ENCODE assay signal across 7 cellular contexts in the genomic region with DNA sequence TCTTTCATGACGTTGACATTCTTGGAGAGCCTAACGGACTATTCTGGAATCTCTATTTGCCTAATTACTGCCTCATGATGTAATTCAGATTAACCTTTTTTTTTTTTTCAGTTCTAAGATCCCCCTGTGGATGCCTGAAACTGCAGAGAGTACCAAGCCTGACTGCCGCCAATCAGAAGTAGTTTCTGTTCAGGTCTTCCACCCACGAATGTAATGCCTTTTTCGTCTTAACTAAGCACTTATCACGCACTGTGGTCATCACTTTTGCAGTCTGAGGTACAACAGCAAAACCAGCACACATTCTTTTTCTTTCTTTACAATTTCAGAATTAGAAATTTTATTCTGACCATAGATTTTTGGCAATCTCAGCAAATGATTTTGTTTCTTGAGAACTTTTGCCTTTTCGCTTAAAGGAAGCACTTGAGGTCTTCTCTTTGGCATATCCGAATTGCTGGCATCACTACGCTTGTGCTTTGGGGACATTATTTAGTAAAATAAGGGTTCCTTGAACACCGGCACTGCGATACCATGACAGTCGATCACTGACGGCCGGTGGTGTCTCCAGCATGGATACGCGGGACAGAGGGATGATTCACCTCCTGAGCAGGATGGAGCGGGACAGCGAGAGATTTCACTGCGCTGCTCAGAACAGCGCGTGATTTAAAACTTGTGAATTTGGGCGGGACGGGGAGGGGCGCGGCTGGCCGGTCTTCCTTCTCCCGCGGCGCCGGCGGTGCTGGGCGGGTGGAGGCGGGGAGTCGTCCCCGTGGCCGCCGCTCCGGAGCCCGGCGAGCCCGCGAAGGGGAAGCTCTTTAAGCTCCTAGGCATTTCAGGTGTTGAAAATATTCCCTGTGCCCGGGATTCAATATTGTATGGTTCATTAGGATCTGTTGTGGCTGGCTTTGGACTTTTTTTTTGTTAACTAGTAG. TPM values are rescaled to one million over a fixed set of nuclear protein-coding genes. Genes with fewer than 3 reads are reported as not detected.
A peak's percentile ranks its signal among the peaks of the same experiment; 100 is the strongest.
DNase-seq lines count a peak whose midpoint lies in the region; ATAC-seq, FAIRE-seq and TF ChIP-seq lines count a peak whose summit lies in the region.

No MANE protein-coding gene starts in this region.

- peaks cover 38% of the 10 kb centered on the region for H3K27me3 ChIP-seq in neural progenitor cell

- H3K27ac Mint-ChIP-seq in activated CD4-positive, alpha-beta memory T cell treated with anti-CD3 and anti-CD28 coated beads for 36 hours, result peak overlapping the region; percentile 82
- peak overlapping the region; percentile 73 for H3K27ac Mint-ChIP-seq in neural progenitor cell

- POLR2A ChIA-PET in activated CD4-positive, alpha-beta memory T cell treated with anti-CD3 and anti-CD28 coated beads for 36 hours (lab: Charles Lee), result interaction anchor here (0.5 to 1.8 kb wide), 5 partner anchors 13 to 97 kb away, joined by 3 to 7 read pairs (median 3); no protein-coding TSS in a partner anchor

- peaks cover 2% of the 10 kb centered on the region for H3K36me3 Mint-ChIP-seq in activated CD4-positive, alpha-beta memory T cell treated with anti-CD3 and anti-CD28 coated beads for 36 hours
- H3K36me3 Mint-ChIP-seq in neural progenitor cell, result no peaks in the 10 kb centered on the region

- peak overlapping the region; percentile 90 for H3K4me2 ChIP-seq in neural progenitor cell

- H3K4me3 ChIP-seq in GM12865 (ENCODE audit: low read depth, low read length) (peak overlapping the region; percentile 81), fibroblast of mammary gland (ENCODE audit: control insufficient read depth, low read depth, low read length) (peak overlapping the region; percentile 44), neural progenitor cell (peak overlapping the region; percentile 48)

- peaks cover 23% of the 10 kb centered on the region for H3F3A ChIP-seq in neural progenitor cell (ENCODE audit: low read depth)

- no peaks in the 10 kb centered on the region for H3K36me3 ChIP-seq in neural progenitor cell

- CTCF ChIA-PET in activated CD4-positive, alpha-beta memory T cell treated with anti-CD3 and anti-CD28 coated beads for 36 hours (lab: Charles Lee), result interaction anchor here (0.7 to 2.4 kb wide), 8 partner anchors 10 to 501 kb away, joined by 3 to 15 read pairs (median 3); no protein-coding TSS in a partner anchor

- H3K27ac ChIP-seq in neural progenitor cell, result no peak overlapping the region

- H3K4me1 ChIP-seq in neural progenitor cell, result peaks cover 10% of the 10 kb centered on the region

- H3K9me3 Mint-ChIP-seq in activated CD4-positive, alpha-beta memory T cell treated with anti-CD3 and anti-CD28 coated beads for 36 hours, result no peaks in the 10 kb centered on the region
- H3K9me3 Mint-ChIP-seq in neural progenitor cell, result peaks cover 2% of the 10 kb centered on the region

- H3K9ac ChIP-seq in neural progenitor cell, result no peak overlapping the region

- DNase-seq in GM12865 (ENCODE audit: low read depth) (peak; percentile 96), HTR-8/SVneo (ENCODE audit: insufficient read length, low spot score) (peak; percentile 56), fibroblast of mammary gland (ENCODE audit: low read depth) (peak; percentile 69), neural progenitor cell (ENCODE audit: low spot score) (peak; percentile 73), G401 (ENCODE audit: low spot score) (no peak)
- peak; percentile 65 for DNase-seq in activated CD4-positive, alpha-beta memory T cell treated with anti-CD3 and anti-CD28 coated beads for 36 hours

- peak; percentile 70 for ATAC-seq in GM21529 (IDR thresholded peaks at IDR 0.05; ENCODE audit: unreplicated experiment)

- no peaks in the 10 kb centered on the region for H3K79me2 ChIP-seq in neural progenitor cell (ENCODE audit: low read depth)

- peaks cover 58% of the 10 kb centered on the region for H3K27me3 Mint-ChIP-seq in activated CD4-positive, alpha-beta memory T cell treated with anti-CD3 and anti-CD28 coated beads for 36 hours
- H3K27me3 Mint-ChIP-seq in neural progenitor cell (ENCODE audit: insufficient read depth, low read depth), result peaks cover 12% of the 10 kb centered on the region

- intact Hi-C loops in activated CD4-positive, alpha-beta memory T cell treated with anti-CD3 and anti-CD28 coated beads for 36 hours (cut with micrococcal nuclease), result loop anchor here (1.0 kb wide), 5 partner anchors 13 to 52 kb away; no protein-coding TSS in a partner anchor

- FAIRE-seq in HTR-8/SVneo (lab: Jason Lieb, UNC), result peak; percentile 72

- H3K4me1 Mint-ChIP-seq in activated CD4-positive, alpha-beta memory T cell treated with anti-CD3 and anti-CD28 coated beads for 36 hours (ENCODE audit: low read depth), result peaks cover 46% of the 10 kb centered on the region
- peaks cover 28% of the 10 kb centered on the region for H3K4me1 Mint-ChIP-seq in neural progenitor cell

- in situ Hi-C loops in G401 (cut with HindIII; ENCODE audit: low sequenced_read_pairs), result no loop called here

- H3K9me3 ChIP-seq in neural progenitor cell (ENCODE audit: low read depth), result no peaks in the 10 kb centered on the region

- H3K4me3 Mint-ChIP-seq in activated CD4-positive, alpha-beta memory T cell treated with anti-CD3 and anti-CD28 coated beads for 36 hours, result peak overlapping the region; percentile 77
- H3K4me3 Mint-ChIP-seq in neural progenitor cell, result peak overlapping the region; percentile 87

- peak overlapping the region; percentile 85 for H2AFZ ChIP-seq in neural progenitor cell (replicated peaks)

- no peaks in the 10 kb centered on the region for H4K20me1 ChIP-seq in neural progenitor cell (ENCODE audit: low read depth)

- TF ChIP-seq CTCF in GM12865 (IDR thresholded peaks at IDR 0.05; ENCODE audit: insufficient read depth, low read depth, low read length, missing control alignments) (no peak), fibroblast of mammary gland (conservative IDR thresholded peaks at IDR 0.05; ENCODE audit: control insufficient read depth, insufficient read depth, low read depth, low read length) (no peak), neural progenitor cell (IDR thresholded peaks at IDR 0.05) (no peak)

RNA-seq across cellular contexts. Expression of gene GPR55, which starts 32.0 kb away (rescaled TPM):
- total RNA-seq in activated CD4-positive, alpha-beta memory T cell treated with anti-CD3 and anti-CD28 coated beads for 36 hours, result 1 to 10 TPM; 1.5 to 1.6 TPM
- not detected in 2 replicates for total RNA-seq in neural progenitor cell (ENCODE audit: low replicate concordance)
- not detected in 2 replicates for total RNA-seq in G401 (2014; rRNA removed; shearing (Covaris generic))

RNA-seq across cellular contexts. Expression of gene SPATA3, which starts 38.8 kb away (rescaled TPM):
- total RNA-seq in activated CD4-positive, alpha-beta memory T cell treated with anti-CD3 and anti-CD28 coated beads for 36 hours, result under 1 TPM; 0.24 to 0.53 TPM
- not detected in 2 replicates for total RNA-seq in neural progenitor cell (ENCODE audit: low replicate concordance)
- not detected in 2 replicates for total RNA-seq in G401 (2014; rRNA removed; shearing (Covaris generic))
